Comparison of ENCODE assay signal across 11 cellular contexts in the genomic region with DNA sequence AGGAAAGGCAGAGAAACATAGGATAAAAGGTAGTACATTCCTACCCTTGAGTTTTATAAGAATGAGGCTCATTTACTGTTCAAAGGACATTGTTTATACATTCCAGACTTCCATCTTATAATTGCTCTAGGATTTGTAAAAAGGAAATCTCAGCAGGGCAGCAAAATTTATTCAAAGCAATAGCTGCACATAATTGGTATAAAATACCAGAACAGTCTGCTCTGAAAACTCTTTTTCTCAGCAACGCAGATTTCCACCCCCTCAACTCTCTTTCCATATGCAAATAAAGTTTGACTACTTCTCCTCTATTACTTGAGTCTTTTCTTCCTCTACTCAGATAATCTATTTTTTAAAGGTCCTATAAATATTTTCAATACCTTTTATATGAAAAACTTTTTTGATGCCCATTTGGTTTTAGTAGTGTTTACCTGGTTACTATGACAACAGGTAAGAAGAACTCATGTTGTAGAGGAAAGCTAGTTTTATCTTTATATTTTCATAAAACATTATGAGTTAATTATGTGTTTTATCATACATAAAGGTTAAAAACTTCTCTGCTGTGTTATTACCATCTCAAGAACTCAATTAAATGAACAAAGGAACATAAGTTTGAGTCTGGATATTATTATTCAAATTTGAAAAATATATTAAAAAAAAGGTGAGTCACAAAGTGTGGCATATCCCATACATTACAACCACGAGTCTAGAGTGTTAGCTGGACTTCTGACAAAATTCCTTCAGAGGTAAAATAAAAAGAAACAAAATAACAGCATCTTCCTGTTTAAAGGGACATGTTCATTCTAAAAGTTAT. TPM values are rescaled to one million over a fixed set of nuclear protein-coding genes. Genes with fewer than 3 reads are reported as not detected.
DNase-seq lines count a peak whose midpoint lies in the region; ATAC-seq and TF ChIP-seq lines count a peak whose summit lies in the region.
"Had no signal": no experiment of that assay in that cellular context is flagged by ENCODE, and none has a peak within 500 bp of the region (broad histone marks: within the 10 kb centered on the region; RNA-seq: fewer than 3 reads in every experiment).

No MANE protein-coding gene starts in this region.

- TF ChIP-seq POLR2A in body of pancreas (IDR thresholded peaks at IDR 0.05) = no peak

- H3K27ac ChIP-seq in endodermal cell (ENCODE audit: low read depth, low read length) (peak overlapping the region; percentile 47), parathyroid adenoma (peak overlapping the region; percentile 26), body of pancreas (no peak overlapping the region)

- peaks cover 52% of the 10 kb centered on the region for H3K79me2 ChIP-seq in parathyroid adenoma

- WGBS in endodermal cell (ENCODE audit: insufficient coverage in 1 of 2, insufficient read length in 1 of 2), 2 experiments = 82 to 83% methylated on average over 2 of the region's 2 CpGs
- 63 to 67% methylated on average over 2 of the region's 2 CpGs for WGBS in body of pancreas, 2 donors

- peak overlapping the region; percentile 41 for H3K27ac Mint-ChIP-seq in activated CD8-positive, alpha-beta T cell treated with anti-CD3 and anti-CD28 coated beads for 36 hours
- H3K27ac Mint-ChIP-seq in activated CD8-positive, alpha-beta T cell treated with anti-CD3 and anti-CD28 coated beads, Interleukin-2, amount 10 ng/mL, durations not matched to agents 7 days and 5 days = no peak overlapping the region
- peak overlapping the region; percentile 7 for H3K27ac Mint-ChIP-seq in endodermal cell

- no peaks in the 10 kb centered on the region for H3K27me3 Mint-ChIP-seq in activated CD8-positive, alpha-beta T cell treated with anti-CD3 and anti-CD28 coated beads for 36 hours
- no peaks in the 10 kb centered on the region for H3K27me3 Mint-ChIP-seq in activated CD8-positive, alpha-beta T cell treated with anti-CD3 and anti-CD28 coated beads, Interleukin-2, amount 10 ng/mL, durations not matched to agents 7 days and 5 days (ENCODE audit: low read depth)
- H3K27me3 Mint-ChIP-seq in endodermal cell (ENCODE audit: insufficient read depth) = no peaks in the 10 kb centered on the region

- H3K4me1 Mint-ChIP-seq in activated CD8-positive, alpha-beta T cell treated with anti-CD3 and anti-CD28 coated beads for 36 hours (ENCODE audit: low read depth) = peaks cover 60% of the 10 kb centered on the region
- peaks cover 49% of the 10 kb centered on the region for H3K4me1 Mint-ChIP-seq in activated CD8-positive, alpha-beta T cell treated with anti-CD3 and anti-CD28 coated beads, Interleukin-2, amount 10 ng/mL, durations not matched to agents 7 days and 5 days (ENCODE audit: low read depth)
- peaks cover 40% of the 10 kb centered on the region for H3K4me1 Mint-ChIP-seq in endodermal cell

- no peaks in the 10 kb centered on the region for H3K27me3 ChIP-seq in endodermal cell (ENCODE audit: control insufficient read depth, insufficient read depth, low read length, poor library complexity, severe bottlenecking)
- no peaks in the 10 kb centered on the region for H3K27me3 ChIP-seq in parathyroid adenoma (ENCODE audit: control insufficient read depth, insufficient read depth, low read length)
- H3K27me3 ChIP-seq in body of pancreas = no peaks in the 10 kb centered on the region

- H3K4me3 ChIP-seq in endodermal cell (ENCODE audit: low read length) = no peak overlapping the region
- H3K4me3 ChIP-seq in parathyroid adenoma (ENCODE audit: low read depth, low read length) = no peak overlapping the region
- H3K4me3 ChIP-seq in body of pancreas = no peak overlapping the region

- POLR2A ChIA-PET in activated CD8-positive, alpha-beta T cell treated with anti-CD3 and anti-CD28 coated beads for 36 hours (lab: Charles Lee) = interaction anchor here (1.3 to 2.1 kb wide), 2 partner anchors 11 to 66 kb away, joined by 3 to 7 read pairs; no protein-coding TSS in a partner anchor
- POLR2A ChIA-PET in activated CD8-positive, alpha-beta T cell treated with anti-CD3 and anti-CD28 coated beads, Interleukin-2, amount 10 ng/mL, durations not matched to agents 7 days and 5 days (lab: Charles Lee) = no interaction called here

- no peak for ATAC-seq in activated CD8-positive, alpha-beta T cell treated with anti-CD3 and anti-CD28 coated beads for 36 hours
- no peak for ATAC-seq in activated CD8-positive, alpha-beta T cell treated with anti-CD3 and anti-CD28 coated beads, Interleukin-2, amount 10 ng/mL, durations not matched to agents 7 days and 5 days
- ATAC-seq in body of pancreas = no peak

- H3K4me1 ChIP-seq in endodermal cell (ENCODE audit: control insufficient read depth, insufficient read depth, low read length) (peaks cover under 1% of the 10 kb centered on the region), parathyroid adenoma (peaks cover 42% of the 10 kb centered on the region), body of pancreas (no peaks in the 10 kb centered on the region)

- H3K4me2 ChIP-seq in parathyroid adenoma (ENCODE audit: low read length) = peak overlapping the region; percentile 44

- DNase-seq in activated CD8-positive, alpha-beta T cell treated with anti-CD3 and anti-CD28 coated beads for 36 hours = no peak
- DNase-seq in activated CD8-positive, alpha-beta T cell treated with anti-CD3 and anti-CD28 coated beads, Interleukin-2, amount 10 ng/mL, durations not matched to agents 7 days and 5 days = no peak
- peak; percentile 29 for DNase-seq in NCI-H748 (lab: John Stamatoyannopoulos, UW; ENCODE audit: unreplicated experiment)
- DNase-seq in endodermal cell = no peak
- no peak for DNase-seq in body of pancreas
- no peak for DNase-seq in ecto neural progenitor cell (ENCODE audit: low spot score)
- DNase-seq in hypothalamus (lab: John Stamatoyannopoulos, UW) = no peak
- DNase-seq: cerebellar nuclear complex, islet precursor cell had no signal

- no peak overlapping the region for H2AFZ ChIP-seq in parathyroid adenoma

- no peaks in the 10 kb centered on the region for H3K36me3 ChIP-seq in endodermal cell (ENCODE audit: control insufficient read depth, insufficient read depth, low read length)
- no peaks in the 10 kb centered on the region for H3K36me3 ChIP-seq in parathyroid adenoma (ENCODE audit: control insufficient read depth, insufficient read depth, low read length)
- H3K36me3 ChIP-seq in body of pancreas (replicated peaks in 1 of 2; ENCODE audit: insufficient read depth in 1 of 2, low read depth in 2 of 2) = no peaks in the 10 kb centered on the region

- no peak for TF ChIP-seq CTCF in activated CD8-positive, alpha-beta T cell treated with anti-CD3 and anti-CD28 coated beads for 36 hours (IDR thresholded peaks at IDR 0.05)
- no peak for TF ChIP-seq CTCF in endodermal cell (conservative IDR thresholded peaks at IDR 0.05)
- no peak for TF ChIP-seq CTCF in parathyroid adenoma (IDR thresholded peaks at IDR 0.05)
- no peak for TF ChIP-seq CTCF in body of pancreas (IDR thresholded peaks at IDR 0.05)

- peak overlapping the region; percentile 31 for H3K4me3 Mint-ChIP-seq in activated CD8-positive, alpha-beta T cell treated with anti-CD3 and anti-CD28 coated beads for 36 hours
- H3K4me3 Mint-ChIP-seq in activated CD8-positive, alpha-beta T cell treated with anti-CD3 and anti-CD28 coated beads, Interleukin-2, amount 10 ng/mL, durations not matched to agents 7 days and 5 days = no peak overlapping the region
- no peak overlapping the region for H3K4me3 Mint-ChIP-seq in endodermal cell
- H3K4me3 Mint-ChIP-seq: neural crest cell had no signal

- intact Hi-C loops in activated CD8-positive, alpha-beta T cell treated with anti-CD3 and anti-CD28 coated beads for 36 hours (cut with micrococcal nuclease) = no loop called here
- intact Hi-C loops in body of pancreas (cut with DNase I) = no loop called here

- H3K9ac ChIP-seq in endodermal cell (ENCODE audit: extremely low read depth, low read length, poor library complexity, severe bottlenecking) = no peak overlapping the region
- H3K9ac ChIP-seq in parathyroid adenoma = no peak overlapping the region

- peaks cover 7% of the 10 kb centered on the region for H3K36me3 Mint-ChIP-seq in activated CD8-positive, alpha-beta T cell treated with anti-CD3 and anti-CD28 coated beads for 36 hours (ENCODE audit: low read depth)
- H3K36me3 Mint-ChIP-seq in activated CD8-positive, alpha-beta T cell treated with anti-CD3 and anti-CD28 coated beads, Interleukin-2, amount 10 ng/mL, durations not matched to agents 7 days and 5 days (ENCODE audit: low read depth) = peaks cover 18% of the 10 kb centered on the region
- H3K36me3 Mint-ChIP-seq in endodermal cell (ENCODE audit: low read depth) = peaks cover 4% of the 10 kb centered on the region

- H3K9me3 Mint-ChIP-seq in activated CD8-positive, alpha-beta T cell treated with anti-CD3 and anti-CD28 coated beads for 36 hours = no peaks in the 10 kb centered on the region
- H3K9me3 Mint-ChIP-seq in activated CD8-positive, alpha-beta T cell treated with anti-CD3 and anti-CD28 coated beads, Interleukin-2, amount 10 ng/mL, durations not matched to agents 7 days and 5 days (ENCODE audit: insufficient read depth) = no peaks in the 10 kb centered on the region
- no peaks in the 10 kb centered on the region for H3K9me3 Mint-ChIP-seq in endodermal cell

- no peaks in the 10 kb centered on the region for H3K9me3 ChIP-seq in endodermal cell (ENCODE audit: control insufficient read depth, low read length)
- no peaks in the 10 kb centered on the region for H3K9me3 ChIP-seq in parathyroid adenoma (ENCODE audit: control insufficient read depth, low read length)
- no peaks in the 10 kb centered on the region for H3K9me3 ChIP-seq in body of pancreas

- CTCF ChIA-PET in activated CD8-positive, alpha-beta T cell treated with anti-CD3 and anti-CD28 coated beads for 36 hours (lab: Charles Lee) = interaction anchor here (0.9 to 1.3 kb wide), 3 partner anchors 11 to 204 kb away, joined by 3 to 4 read pairs (median 3); no protein-coding TSS in a partner anchor
- CTCF ChIA-PET in activated CD8-positive, alpha-beta T cell treated with anti-CD3 and anti-CD28 coated beads, Interleukin-2, amount 10 ng/mL, durations not matched to agents 7 days and 5 days (lab: Charles Lee) = interaction anchor here (1.3 to 2.2 kb wide), 4 partner anchors 13 to 62 kb away, joined by 3 to 5 read pairs (median 4); no protein-coding TSS in a partner anchor

RNA-seq across cellular contexts. Expression of a gene that starts 19.9 kb away (rescaled TPM):
- 10 to 100 TPM; 35.8 to 38.6 TPM for total RNA-seq in activated CD8-positive, alpha-beta T cell treated with anti-CD3 and anti-CD28 coated beads for 36 hours
- total RNA-seq in activated CD8-positive, alpha-beta T cell treated with anti-CD3 and anti-CD28 coated beads, Interleukin-2, amount 10 ng/mL, durations not matched to agents 7 days and 5 days = 10 to 100 TPM; 84.7 to 87.9 TPM
- total RNA-seq in endodermal cell = 100 to 1,000 TPM in 1 of 2 donors, 10 to 100 TPM in 1; 90.7 to 124 TPM
- polyA plus RNA-seq in endodermal cell (2013, experiment 1 of 2) = 63.0 TPM
- polyA plus RNA-seq in endodermal cell (2013, experiment 2 of 2) = 69.2 TPM
- total RNA-seq in body of pancreas = 10 to 100 TPM; 21.3 to 23.7 TPM

Comparison
In these comparisons a context has a peak if more than half of its experiments do, and no peak if none do; other contexts are left out.
1. H3K27ac ChIP-seq: peak in endodermal cell (single experiment) and parathyroid adenoma (single experiment); none in body of pancreas (0 of 4).